Comparison of ENCODE assay signal across 8 cellular contexts in the genomic region with DNA sequence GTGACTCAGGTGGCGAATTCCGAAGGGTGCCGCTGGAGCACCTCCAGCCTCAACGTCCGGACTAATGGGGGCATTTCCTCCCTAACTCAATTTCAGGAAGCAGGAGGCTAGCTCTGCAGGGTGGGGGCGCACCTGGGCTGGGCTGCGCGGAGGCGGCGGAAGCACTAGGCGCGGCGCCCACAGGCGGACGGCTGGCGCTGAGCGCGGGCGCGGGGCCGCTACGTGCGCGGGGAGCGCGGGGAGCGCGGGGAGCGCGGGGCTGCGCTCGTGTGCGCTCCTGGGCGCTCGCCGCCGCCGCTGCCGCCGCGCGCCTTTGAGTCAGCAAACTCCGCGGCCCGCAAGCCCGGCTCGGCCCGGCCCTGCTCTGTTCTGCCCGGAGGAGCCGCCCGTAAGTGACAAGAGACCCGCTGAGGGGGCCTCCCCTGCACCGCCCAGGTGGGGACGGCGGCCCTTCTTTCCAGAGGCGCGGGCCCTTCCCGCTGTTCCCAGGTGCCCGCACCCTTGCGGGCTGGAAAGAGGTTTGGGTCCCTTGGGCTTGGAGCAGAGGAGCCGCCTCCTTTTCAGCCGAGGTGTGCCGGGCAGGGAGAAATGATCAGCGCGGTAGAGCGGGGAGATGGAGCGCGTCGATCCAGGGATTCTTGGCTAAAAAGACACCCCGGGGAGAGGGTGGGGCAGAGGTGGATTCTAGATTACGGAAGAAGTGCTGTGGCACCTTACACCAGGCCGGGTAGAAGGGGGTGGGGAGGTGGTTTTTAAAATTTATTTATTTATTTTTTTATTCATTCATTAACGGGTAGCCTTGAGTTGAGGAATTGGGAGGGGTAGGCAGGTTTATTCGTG. TPM values are rescaled to one million over a fixed set of nuclear protein-coding genes. Genes with fewer than 3 reads are reported as not detected.
DNase-seq lines count a peak whose midpoint lies in the region; ATAC-seq and TF ChIP-seq lines count a peak whose summit lies in the region.

A gene with protein sequence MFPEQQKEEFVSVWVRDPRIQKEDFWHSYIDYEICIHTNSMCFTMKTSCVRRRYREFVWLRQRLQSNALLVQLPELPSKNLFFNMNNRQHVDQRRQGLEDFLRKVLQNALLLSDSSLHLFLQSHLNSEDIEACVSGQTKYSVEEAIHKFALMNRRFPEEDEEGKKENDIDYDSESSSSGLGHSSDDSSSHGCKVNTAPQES (plus strand): TSS at position 164 of the 840 bp plus-strand sequence. CDS start 54,581 bp downstream, outside the sequence.

- no peak within 1 kb of the TSS for H2BK12ac ChIP-seq in neuronal stem cell (ENCODE audit: low read length)

- H3K36me3 Mint-ChIP-seq in CD4-positive, CD25-positive, alpha-beta regulatory T cell, result no peaks in the 10 kb centered on the region
- H3K36me3 Mint-ChIP-seq in activated T-cell treated with anti-CD3 and anti-CD28 coated beads, Interleukin-2, amount 50 U/mL, for 24 hours (ENCODE audit: low read depth), result peaks cover 17% of the 10 kb centered on the region

- peak; percentile 55 to 85 (median 74) for DNase-seq in CD4-positive, CD25-positive, alpha-beta regulatory T cell
- peak; percentile 81 for DNase-seq in NOMO-1 treated with dmso at 0.1 percent for 144 hours (lab: John Stamatoyannopoulos, UW; ENCODE audit: unreplicated experiment)
- peak; percentile 78 for DNase-seq in activated T-cell treated with anti-CD3 and anti-CD28 coated beads, Interleukin-2, amount 50 U/mL, for 24 hours
- DNase-seq in fibroblast of the aortic adventitia (ENCODE audit: low read depth), result no peak
- peak; percentile 36 for DNase-seq in neuronal stem cell (ENCODE audit: low spot score)
- peak in 31 of 49 donors; percentile 2 to 78 (median 23) for DNase-seq in substantia nigra (lab: John Stamatoyannopoulos, UW)

- peak within 1 kb of the TSS; percentile 57 for H3K27ac ChIP-seq in CD4-positive, CD25-positive, alpha-beta regulatory T cell (ENCODE audit: insufficient read depth, low read length, poor library complexity, severe bottlenecking)
- H3K27ac ChIP-seq in neuronal stem cell (replicated peaks; ENCODE audit: low read length) (no peak within 1 kb of the TSS), substantia nigra (ENCODE audit: low read depth, low read length, poor library complexity, severe bottlenecking) (no peak within 1 kb of the TSS)

- no peak within 1 kb of the TSS for H2BK15ac ChIP-seq in neuronal stem cell (ENCODE audit: low read length)

- no peak within 1 kb of the TSS for H2AK5ac ChIP-seq in neuronal stem cell (ENCODE audit: low read depth, low read length)

- H2BK5ac ChIP-seq in neuronal stem cell (ENCODE audit: low read length), result peak within 1 kb of the TSS; percentile 87

- H3K36me3 ChIP-seq in CD4-positive, CD25-positive, alpha-beta regulatory T cell (ENCODE audit: control insufficient read depth, insufficient read depth, low read length), result no peaks in the 10 kb centered on the region
- no peaks in the 10 kb centered on the region for H3K36me3 ChIP-seq in neuronal stem cell (replicated peaks in 1 of 2; ENCODE audit: control insufficient read depth in 2 of 2, insufficient read depth in 2 of 2, low read length in 2 of 2)

- no peak within 1 kb of the TSS for H4K91ac ChIP-seq in neuronal stem cell (ENCODE audit: low read depth, low read length, poor library complexity)

- peak within 1 kb of the TSS; percentile 96 for H2AFZ ChIP-seq in neuronal stem cell (ENCODE audit: low read length)

- H3K4ac ChIP-seq in neuronal stem cell (ENCODE audit: low read length), result no peak within 1 kb of the TSS

- no peaks in the 10 kb centered on the region for H3K27me3 ChIP-seq in CD4-positive, CD25-positive, alpha-beta regulatory T cell (ENCODE audit: control insufficient read depth, insufficient read depth, low read length)
- peaks cover 0 to 35% (median 0%) of the 10 kb centered on the region in 3 experiments for H3K27me3 ChIP-seq in neuronal stem cell (ENCODE audit: control insufficient read depth in 3 of 3, insufficient read depth in 3 of 3, low read depth in 1 of 3, low read length in 3 of 3)

- H3K9me3 Mint-ChIP-seq in CD4-positive, CD25-positive, alpha-beta regulatory T cell, result no peaks in the 10 kb centered on the region
- H3K9me3 Mint-ChIP-seq in activated T-cell treated with anti-CD3 and anti-CD28 coated beads, Interleukin-2, amount 50 U/mL, for 24 hours, result no peaks in the 10 kb centered on the region

- peak within 1 kb of the TSS; percentile 91 for H3K4me3 ChIP-seq in CD4-positive, CD25-positive, alpha-beta regulatory T cell (ENCODE audit: low read depth, low read length)
- H3K4me3 ChIP-seq in fibroblast of the aortic adventitia (ENCODE audit: low read depth, low read length) (peak within 1 kb of the TSS; percentile 31), neuronal stem cell (ENCODE audit: low read length in 2 of 2) (peak within 1 kb of the TSS; percentile 40 to 88)

- H3K27me3 Mint-ChIP-seq in CD4-positive, CD25-positive, alpha-beta regulatory T cell, result no peaks in the 10 kb centered on the region
- no peaks in the 10 kb centered on the region for H3K27me3 Mint-ChIP-seq in activated T-cell treated with anti-CD3 and anti-CD28 coated beads, Interleukin-2, amount 50 U/mL, for 24 hours

- no peak for TF ChIP-seq CTCF in fibroblast of the aortic adventitia (IDR thresholded peaks at IDR 0.05; ENCODE audit: insufficient read depth, low read length)

- peak within 1 kb of the TSS; percentile 43 for H3K23ac ChIP-seq in neuronal stem cell (ENCODE audit: low read depth, low read length, poor library complexity)

- no peak within 1 kb of the TSS for H2BK120ac ChIP-seq in neuronal stem cell (ENCODE audit: low read depth, low read length)

- peak within 1 kb of the TSS; percentile 72 for H3K9ac ChIP-seq in neuronal stem cell (ENCODE audit: low read depth, low read length, poor library complexity)

- no peak within 1 kb of the TSS for H3K14ac ChIP-seq in neuronal stem cell (ENCODE audit: low read length)

- H3K4me1 ChIP-seq in CD4-positive, CD25-positive, alpha-beta regulatory T cell (ENCODE audit: control insufficient read depth, insufficient read depth, low read length, poor library complexity, severe bottlenecking), result peaks cover 42% of the 10 kb centered on the region
- H3K4me1 ChIP-seq in neuronal stem cell (ENCODE audit: control insufficient read depth in 2 of 2, insufficient read depth in 1 of 2, low read depth in 1 of 2, low read length in 2 of 2), result peaks cover 0 to 6% of the 10 kb centered on the region in 2 donors

- no peak within 1 kb of the TSS for H4K8ac ChIP-seq in neuronal stem cell (ENCODE audit: low read depth, low read length)

- H3K18ac ChIP-seq in neuronal stem cell (ENCODE audit: low read length), result peak within 1 kb of the TSS; percentile 94

- H3K79me1 ChIP-seq in neuronal stem cell (ENCODE audit: low read depth, low read length), result no peaks in the 10 kb centered on the region

- peak within 1 kb of the TSS; percentile 90 to 91 (median 91) for H3K27ac Mint-ChIP-seq in CD4-positive, CD25-positive, alpha-beta regulatory T cell
- H3K27ac Mint-ChIP-seq in activated T-cell treated with anti-CD3 and anti-CD28 coated beads, Interleukin-2, amount 50 U/mL, for 24 hours, result peak within 1 kb of the TSS; percentile 90

- peak within 1 kb of the TSS; percentile 91 for H3K4me2 ChIP-seq in neuronal stem cell (ENCODE audit: insufficient read depth, low read length, poor library complexity, severe bottlenecking)

- peaks cover 15 to 49% (median 29%) of the 10 kb centered on the region in 4 donors for H3K4me1 Mint-ChIP-seq in CD4-positive, CD25-positive, alpha-beta regulatory T cell
- H3K4me1 Mint-ChIP-seq in activated T-cell treated with anti-CD3 and anti-CD28 coated beads, Interleukin-2, amount 50 U/mL, for 24 hours (ENCODE audit: low read depth), result peaks cover 41% of the 10 kb centered on the region

- H3K4me3 Mint-ChIP-seq in CD4-positive, CD25-positive, alpha-beta regulatory T cell, result peak within 1 kb of the TSS; percentile 86 to 96 (median 93)
- H3K4me3 Mint-ChIP-seq in activated T-cell treated with anti-CD3 and anti-CD28 coated beads, Interleukin-2, amount 50 U/mL, for 24 hours, result peak within 1 kb of the TSS; percentile 91

- ATAC-seq in CD4-positive, CD25-positive, alpha-beta regulatory T cell (ENCODE audit: low read depth in 2 of 2), result peak; percentile 81 to 82
- ATAC-seq in GM19395 (IDR thresholded peaks at IDR 0.05; ENCODE audit: unreplicated experiment) (peak; percentile 71), HG03565 (IDR thresholded peaks at IDR 0.05; ENCODE audit: unreplicated experiment) (peak; percentile 54)

- H3K9me3 ChIP-seq in CD4-positive, CD25-positive, alpha-beta regulatory T cell (ENCODE audit: control insufficient read depth in 2 of 2, low read length in 2 of 2), result no peaks in the 10 kb centered on the region
- no peaks in the 10 kb centered on the region for H3K9me3 ChIP-seq in neuronal stem cell (replicated peaks in 1 of 2; ENCODE audit: control insufficient read depth in 2 of 2, insufficient read depth in 1 of 2, low read depth in 1 of 2, low read length in 2 of 2)

- no CpG with 5 or more reads among the region's 74 CpGs for WGBS in neuronal stem cell (ENCODE audit: extremely low coverage in 2 of 2, insufficient read length in 2 of 2, insufficient replicate concordance in 1 of 2), 2 donors

RNA-seq across cellular contexts. Expression of the gene that starts here (rescaled TPM):
- 14.4 TPM for total RNA-seq in CD4-positive, CD25-positive, alpha-beta regulatory T cell
- 10 to 100 TPM; 25.5 to 41.5 (median 29.4) TPM for polyA plus RNA-seq in CD4-positive, CD25-positive, alpha-beta regulatory T cell
- total RNA-seq in fibroblast of the aortic adventitia (ENCODE audit: low replicate concordance), result 0.09 and 2.5 TPM in 2 replicates
- polyA plus RNA-seq in neuronal stem cell (2013, experiment 1 of 2), result 9.4 TPM
- polyA plus RNA-seq in neuronal stem cell (2013, experiment 2 of 2), result 9.6 TPM

Comparison
In these comparisons a context has a peak if more than half of its experiments do, and no peak if none do; other contexts are left out.
1. H3K4me3 ChIP-seq: peak in every context shown above with its lines; median percentile 91 in CD4-positive, CD25-positive, alpha-beta regulatory T cell; 64 in neuronal stem cell; 31 in fibroblast of the aortic adventitia.